Comparison of ENCODE assay signal across 28 cellular contexts in the genomic region with DNA sequence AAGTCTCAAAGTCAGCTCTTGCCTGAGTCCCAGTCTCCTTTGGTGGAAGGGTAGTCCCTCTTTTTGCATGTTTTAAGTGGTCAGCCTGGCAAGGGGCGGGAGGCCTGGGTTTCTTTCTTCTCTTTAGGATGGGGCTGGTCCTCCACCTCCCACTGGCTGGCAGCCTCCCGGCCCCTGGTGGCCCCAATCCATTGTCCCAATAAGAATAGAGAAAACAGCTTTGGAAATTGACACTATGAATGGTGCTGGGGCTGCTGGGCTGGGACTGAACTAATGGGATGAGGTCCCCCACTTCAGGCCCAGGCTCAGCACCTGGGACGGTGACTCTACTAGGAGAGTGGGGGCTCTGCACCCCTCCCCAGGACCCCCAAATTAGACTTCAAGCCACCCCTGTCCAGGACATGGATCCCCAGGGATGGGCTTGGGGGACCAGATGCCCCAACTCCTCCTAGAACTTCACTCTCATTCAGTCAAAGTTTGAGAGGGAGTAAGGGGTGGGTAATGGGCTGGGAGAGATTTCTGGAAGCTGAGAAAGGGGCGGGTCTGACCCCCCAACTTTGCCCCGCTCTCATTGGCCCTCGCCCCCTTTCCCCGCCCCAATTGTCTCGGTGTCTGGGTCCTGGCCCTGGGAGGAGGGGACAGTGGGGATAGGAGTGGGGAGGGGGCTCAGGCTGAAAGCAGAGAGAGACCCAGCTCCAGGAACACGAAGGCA. TPM values are rescaled to one million over a fixed set of nuclear protein-coding genes. Genes with fewer than 3 reads are reported as not detected.
A peak's percentile ranks its signal among the peaks of the same experiment; 100 is the strongest.
DNase-seq lines count a peak whose midpoint lies in the region; ATAC-seq and TF ChIP-seq lines count a peak whose summit lies in the region.
"Had no signal": no experiment of that assay in that cellular context is flagged by ENCODE, and none has a peak within 500 bp of the region (broad histone marks: within the 10 kb centered on the region; RNA-seq: fewer than 3 reads in every experiment).

No MANE protein-coding gene starts in this region.

- DNase-seq in GM13976 (ENCODE audit: low spot score) (peak; percentile 12), psoas muscle (peak; percentile 4 to 37), GF-D8 (lab: John Stamatoyannopoulos, UW) (no peak)
- DNase-seq in effector memory CD8-positive, alpha-beta T cell: no peak
- DNase-seq: activated CD4-positive, alpha-beta T cell treated with anti-CD3 and anti-CD28 coated beads for 4 hours; activated naive CD4-positive, alpha-beta T cell treated with Interleukin-2 at 50 U/mL for 16 hours; activated T-cell treated with anti-CD3 and anti-CD28 coated beads, Interleukin-2, amount 50 U/mL, for 4 hours; CD4-positive, CD25-positive, alpha-beta regulatory T cell; DND-41; foreskin fibroblast; heart left ventricle; immature natural killer cell; NCI-H1092 treated with DMSO at 0.1 percent for 48 hours; NCI-H1930; NCI-H2227 treated with DMSO at 0.1 percent for 48 hours; NCI-H526 treated with DMSO at 0.1 percent for 48 hours; PC-9; Right ventricle myocardium superior; uterus had no signal

- ATAC-seq in psoas muscle (no peak), GM19467 (IDR thresholded peaks at IDR 0.05; ENCODE audit: unreplicated experiment) (no peak)
- ATAC-seq in effector memory CD8-positive, alpha-beta T cell (replicated peaks): no peak
- ATAC-seq: activated T-cell treated with anti-CD3 and anti-CD28 coated beads, Interleukin-2, amount 50 U/mL, for 4 hours; esophagus mucosa; heart left ventricle; left lobe of liver had no signal

- H3K4me1 ChIP-seq in HUES64 (ENCODE audit: insufficient read depth, low read length) (peaks cover 24% of the 10 kb centered on the region), iPS-20b (ENCODE audit: insufficient read depth, low read length) (peaks cover 8% of the 10 kb centered on the region; the same call in 1 of the 2 replicates), psoas muscle (peaks cover 17% of the 10 kb centered on the region)

- TF ChIP-seq CTCF in GM13976 (IDR thresholded peaks at IDR 0.05; ENCODE audit: borderline replicate concordance, control extremely low read depth, extremely low read depth, insufficient read depth, missing control alignments) (no peak), psoas muscle (IDR thresholded peaks at IDR 0.05) (no peak)

- H3K9ac ChIP-seq in HUES64 (ENCODE audit: low read depth, low read length) (0 out of 2 replicates have a peak overlapping the region, but pooled peaks have one; percentile 46), iPS-20b (ENCODE audit: low read depth, low read length) (peak overlapping the region; percentile 45; the same call in 1 of the 2 replicates)

- no peaks in the 10 kb centered on the region for H3K9me3 Mint-ChIP-seq in effector memory CD8-positive, alpha-beta T cell
- H3K9me3 Mint-ChIP-seq: activated T-cell treated with anti-CD3 and anti-CD28 coated beads, Interleukin-2, amount 50 U/mL, for 4 hours; CD4-positive, CD25-positive, alpha-beta regulatory T cell; immature natural killer cell had no signal

- H3K4me1 Mint-ChIP-seq in effector memory CD8-positive, alpha-beta T cell (ENCODE audit: low read depth in 2 of 2): peaks cover 18 to 41% of the 10 kb centered on the region in 2 donors

- WGBS in HUES64: 76% methylated on average over 9 of the region's 9 CpGs
- WGBS in psoas muscle, 3 donors: 76 to 85% (median 84%) methylated on average over 9 of the region's 9 CpGs

- H3K27ac ChIP-seq in HUES64 (ENCODE audit: low read depth, low read length): peak overlapping the region; percentile 52; the same call in 1 of the 2 replicates
- no peak overlapping the region for H3K27ac ChIP-seq in iPS-20b (ENCODE audit: low read length)
- H3K27ac ChIP-seq in psoas muscle: no peak overlapping the region
- H3K27ac ChIP-seq: breast epithelium, heart left ventricle, ovary, PC-9, right atrium auricular region, spleen, uterus had no signal

- H3K9me3 ChIP-seq in HUES64 (ENCODE audit: insufficient read depth, low read depth, low read length): no peaks in the 10 kb centered on the region
- no peaks in the 10 kb centered on the region for H3K9me3 ChIP-seq in iPS-20b (ENCODE audit: insufficient read depth, low read depth, low read length)
- H3K9me3 ChIP-seq in psoas muscle: no peaks in the 10 kb centered on the region
- H3K9me3 ChIP-seq: breast epithelium, heart left ventricle, ovary, right atrium auricular region, spleen, uterus had no signal

- no peak overlapping the region for H3K4me3 Mint-ChIP-seq in effector memory CD8-positive, alpha-beta T cell
- H3K4me3 Mint-ChIP-seq: activated T-cell treated with anti-CD3 and anti-CD28 coated beads, Interleukin-2, amount 50 U/mL, for 4 hours; CD4-positive, CD25-positive, alpha-beta regulatory T cell had no signal

- H3K36me3 Mint-ChIP-seq in effector memory CD8-positive, alpha-beta T cell (ENCODE audit: insufficient read depth): peaks cover 3% of the 10 kb centered on the region
- H3K36me3 Mint-ChIP-seq: CD4-positive, CD25-positive, alpha-beta regulatory T cell had no signal

- H3K27me3 ChIP-seq in HUES64 (ENCODE audit: insufficient read depth, low read length): no peaks in the 10 kb centered on the region
- no peaks in the 10 kb centered on the region for H3K27me3 ChIP-seq in iPS-20b (ENCODE audit: insufficient read depth, low read length)
- no peaks in the 10 kb centered on the region for H3K27me3 ChIP-seq in psoas muscle (ENCODE audit: insufficient read depth in 3 of 3, low read length in 2 of 3)
- H3K27me3 ChIP-seq: breast epithelium, heart left ventricle, ovary, right atrium auricular region, spleen, uterus had no signal

- H3K4me3 ChIP-seq in HUES64 (ENCODE audit: low read length): no peak overlapping the region
- H3K4me3 ChIP-seq in iPS-20b (ENCODE audit: low read length): peak overlapping the region; percentile 50; the same call in 1 of the 2 replicates
- no peak overlapping the region for H3K4me3 ChIP-seq in psoas muscle
- H3K4me3 ChIP-seq: breast epithelium, heart left ventricle, ovary, PC-9, right atrium auricular region, spleen, uterus had no signal

- intact Hi-C loops in psoas muscle (cut with DNase I): loop anchor here (10.0 kb wide), 2 partner anchors 59 to 151 kb away; a partner anchor contains a TSS

- peaks cover 8 to 15% of the 10 kb centered on the region in 2 donors for H3K27me3 Mint-ChIP-seq in effector memory CD8-positive, alpha-beta T cell

- no peaks in the 10 kb centered on the region for H3K36me3 ChIP-seq in HUES64 (ENCODE audit: insufficient read depth, low read length)
- no peaks in the 10 kb centered on the region for H3K36me3 ChIP-seq in iPS-20b (ENCODE audit: insufficient read depth, low read depth, low read length)
- H3K36me3 ChIP-seq in psoas muscle (ENCODE audit: insufficient read depth in 1 of 2, low read depth in 1 of 2): no peaks in the 10 kb centered on the region
- H3K36me3 ChIP-seq: breast epithelium, heart left ventricle, ovary, right atrium auricular region, spleen, uterus had no signal

- peak overlapping the region in 1 of 2 donors; percentile 63 for H3K27ac Mint-ChIP-seq in effector memory CD8-positive, alpha-beta T cell

- in situ Hi-C loops in GM13976 (cut with MboI; ENCODE audit: low sequenced_read_pairs, unreplicated experiment): loop anchor here (10.0 kb wide), 1 partner anchor 191 kb away; a partner anchor contains a TSS

RNA-seq across cellular contexts. Expression of a gene that starts 18.2 kb away (rescaled TPM):
- 20.8 TPM for polyA plus RNA-seq in HUES64 (2013, experiment 1 of 2)
- 22.6 TPM for polyA plus RNA-seq in HUES64 (2013, experiment 2 of 2)
- 1 to 10 TPM; 3.5 to 7.5 (median 5.8) TPM for total RNA-seq in psoas muscle
- 10 to 100 TPM in 1 of 3 donors, 1 to 10 TPM in 2; 4.6 to 15.6 (median 5.2) TPM for polyA plus RNA-seq in psoas muscle

Comparison
In these comparisons a context has a peak if more than half of its experiments do, and no peak if none do; other contexts are left out.
1. DNase-seq: peak in GM13976 (single experiment) and psoas muscle (2 of 2); none in effector memory CD8-positive, alpha-beta T cell (0 of 3) and GF-D8 (single experiment).